18 cellular contexts compared by ENCODE assay signal in genomic region chr20:61757-62156, GRCh38. TPM values are rescaled to one million over a fixed set of nuclear protein-coding genes. Genes with fewer than 3 reads are reported as not detected.
A peak's percentile ranks its signal among the peaks of the same experiment; 100 is the strongest.
DNase-seq lines count a peak whose midpoint lies in the region; ATAC-seq, FAIRE-seq and TF ChIP-seq lines count a peak whose summit lies in the region.
"Had no signal": no experiment of that assay in that cellular context is flagged by ENCODE, and none has a peak within 500 bp of the region (broad histone marks: within the 10 kb centered on the region; RNA-seq: fewer than 3 reads in every experiment).

No MANE protein-coding gene starts in this region.

- no peak overlapping the region for H3K27ac ChIP-seq in HEK293 (ENCODE audit: extremely low read depth, low read depth, low read length)
- H3K27ac ChIP-seq in HepG2 (ENCODE audit: extremely low read length, insufficient read depth, low read length) = no peak overlapping the region
- no peak overlapping the region for H3K27ac ChIP-seq in aorta (ENCODE audit: low read depth in 1 of 2, low read length in 2 of 2)
- no peak overlapping the region for H3K27ac ChIP-seq in prostate gland
- H3K27ac ChIP-seq: BLaER1 had no signal

- in situ Hi-C loops in HepG2 (cut with HindIII; ENCODE audit: extremely low pct_ligation_motif_present, low pct_unique_long_range_greater_than_20kb) = no loop called here

- no peak for FAIRE-seq in HepG2 (lab: Jason Lieb, UNC)
- FAIRE-seq: GM19239, K562 had no signal

- no peaks in the 10 kb centered on the region for H4K20me1 ChIP-seq in HepG2 (ENCODE audit: insufficient read depth, low read length)
- H4K20me1 ChIP-seq: BLaER1 had no signal

- TF ChIP-seq CTCF in HEK293 (tag by site-specific recombination; IDR thresholded peaks at IDR 0.05) (no peak), HepG2 (CRISPR knock-in tag; IDR thresholded peaks at IDR 0.05) (no peak), prostate gland (IDR thresholded peaks at IDR 0.05) (no peak)

- peak; percentile 15 for DNase-seq in RPMI7951 (ENCODE audit: low read depth)
- DNase-seq in HepG2 (ENCODE audit: low spot score) = no peak
- DNase-seq in aorta = no peak
- DNase-seq in SW480 (ENCODE audit: low spot score) = no peak
- no peak for DNase-seq in prostate gland (ENCODE audit: low spot score)
- no peak for DNase-seq in NCI-H146 treated with DMSO at 0.1 percent for 48 hours (lab: John Stamatoyannopoulos, UW; ENCODE audit: unreplicated experiment)
- DNase-seq: AML-193; Caco-2; CD8-positive, alpha-beta memory T cell; DMS53; GF-D8; GOT3 had no signal

- H3K4me1 ChIP-seq in HEK293 (ENCODE audit: control insufficient read depth, insufficient read depth, low read length) = no peaks in the 10 kb centered on the region
- H3K4me1 ChIP-seq in HepG2 (ENCODE audit: insufficient read depth, low read length) = no peaks in the 10 kb centered on the region
- H3K4me1 ChIP-seq in aorta (ENCODE audit: control insufficient read depth in 1 of 2, insufficient read depth in 2 of 2, low read length in 2 of 2) = no peaks in the 10 kb centered on the region
- no peaks in the 10 kb centered on the region for H3K4me1 ChIP-seq in prostate gland (replicated peaks)
- H3K4me1 ChIP-seq: BLaER1, Caco-2, HAP-1 had no signal

- TF ChIP-seq POLR2A in HepG2 (IDR thresholded peaks at IDR 0.05; ENCODE audit: insufficient read depth in 1 of 2, low read depth in 2 of 2, low read length in 2 of 2) (no peak), prostate gland (IDR thresholded peaks at IDR 0.05) (no peak)

- 17% methylated on average over 5 of the region's 5 CpGs for WGBS in HepG2 (ENCODE audit: low lambda C conversion rate)
- 74 to 77% methylated on average over 5 of the region's 5 CpGs for WGBS in aorta, 2 donors
- WGBS in prostate gland = 75% methylated on average over 5 of the region's 5 CpGs

- BruUV-seq in HepG2 (replicated peaks; lab: Mats Ljungman, UMichigan) = no TSS peak

- no peak overlapping the region for H3K4me3 ChIP-seq in HEK293 (ENCODE audit: low read depth, low read length)
- no peak overlapping the region for H3K4me3 ChIP-seq in HepG2 (replicated peaks in 1 of 3; ENCODE audit: insufficient read depth in 1 of 3, low read depth in 2 of 3, low read length in 3 of 3)
- H3K4me3 ChIP-seq in aorta (ENCODE audit: low read length in 2 of 2) = no peak overlapping the region
- no peak overlapping the region for H3K4me3 ChIP-seq in prostate gland
- H3K4me3 ChIP-seq: BLaER1, HAP-1, K562 had no signal

- CTCF ChIA-PET in HEK293 (lab: Yijun Ruan, JAX) = no interaction called here
- CTCF ChIA-PET in HepG2 (lab: Yijun Ruan, JAX; ENCODE audit: low intra/inter-chr PET ratio, low total read pairs) = no interaction called here

- POLR2A ChIA-PET in HEK293 (lab: Yijun Ruan, JAX) (no interaction called here), HepG2 (lab: Yijun Ruan, JAX) (no interaction called here)

- intact Hi-C loops in HepG2 (cut with micrococcal nuclease; ENCODE audit: unreplicated experiment) = no loop called here
- intact Hi-C loops in aorta (cut with DNase I) = no loop called here
- intact Hi-C loops in prostate gland (cut with DNase I) = no loop called here

- H3K36me3 ChIP-seq in HEK293 (ENCODE audit: control insufficient read depth in 2 of 2, insufficient read depth in 1 of 2, low read length in 2 of 2) = no peaks in the 10 kb centered on the region; a peak in 1 of 3 replicates
- H3K36me3 ChIP-seq in HepG2 (replicated peaks in 1 of 2; ENCODE audit: control insufficient read depth in 1 of 2, insufficient read depth in 2 of 2, low read length in 2 of 2) = no peaks in the 10 kb centered on the region
- H3K36me3 ChIP-seq in aorta (ENCODE audit: control insufficient read depth in 1 of 2, insufficient read depth in 2 of 2, low read length in 1 of 2) = no peaks in the 10 kb centered on the region
- H3K36me3 ChIP-seq in prostate gland = no peaks in the 10 kb centered on the region
- H3K36me3 ChIP-seq: BLaER1, HAP-1 had no signal

- peak; percentile 37; the same call in 2 of the 3 replicates for ATAC-seq in HepG2
- peak; percentile 62 for ATAC-seq in aorta (ENCODE audit: low FRiP score)
- ATAC-seq: K562 had no signal

- H2AFZ ChIP-seq in HepG2 (ENCODE audit: low read length) = no peak overlapping the region

- no peak for TF ChIP-seq RAD21 in HepG2 (CRISPR knock-in tag; IDR thresholded peaks at IDR 0.05)

- H3K79me2 ChIP-seq in HepG2 (ENCODE audit: insufficient read depth, low read length) = no peaks in the 10 kb centered on the region

- TF ChIP-seq EP300 in HepG2 (IDR thresholded peaks at IDR 0.05; ENCODE audit: low read depth in 2 of 2, low read length in 2 of 2) (no peak), HepG2 (CRISPR knock-in tag; IDR thresholded peaks at IDR 0.05; ENCODE audit: borderline replicate concordance) (no peak)

- H3K9me3 ChIP-seq in HEK293 (ENCODE audit: control insufficient read depth, insufficient read depth, low read depth, low read length) (peaks cover 5% of the 10 kb centered on the region), HepG2 (ENCODE audit: low read length) (peaks cover 63% of the 10 kb centered on the region), aorta (ENCODE audit: control insufficient read depth, low read length) (peaks cover 4% of the 10 kb centered on the region), prostate gland (no peaks in the 10 kb centered on the region)
- H3K9me3 ChIP-seq: Caco-2, HAP-1 had no signal

- no peak overlapping the region for H3K4me2 ChIP-seq in HepG2 (ENCODE audit: low read depth, low read length)
- H3K4me2 ChIP-seq: BLaER1 had no signal

- H3K27me3 ChIP-seq in HepG2 (ENCODE audit: control insufficient read depth in 1 of 2, insufficient read depth in 2 of 2, low read length in 2 of 2) (peaks cover 0 to 5% of the 10 kb centered on the region in 2 experiments; a peak in 1 of 5 replicates), aorta (ENCODE audit: control insufficient read depth in 1 of 2, insufficient read depth in 2 of 2, low read length in 1 of 2) (no peaks in the 10 kb centered on the region), prostate gland (replicated peaks; ENCODE audit: insufficient read depth) (peaks cover 2% of the 10 kb centered on the region)
- H3K27me3 ChIP-seq: BLaER1 had no signal

- H3K9ac ChIP-seq in HepG2 (ENCODE audit: insufficient read depth, low read depth, low read length) = no peak overlapping the region
- H3K9ac ChIP-seq: BLaER1 had no signal

TF ChIP-seq in HEK293, 187 proteins besides CTCF, POLR2A, EP300 and RAD21:
- TF ChIP-seq ZBTB44 (tag by site-specific recombination; IDR thresholded peaks at IDR 0.05) = no peak
- 0 out of 2 replicates have a peak, but pooled peaks have one; percentile 2 for TF ChIP-seq ZNF140 (tag by site-specific recombination; IDR thresholded peaks at IDR 0.05)

TF ChIP-seq in HepG2, 621 proteins besides CTCF, POLR2A, EP300 and RAD21 (continues in another document):
- TF ChIP-seq PRDM15 (CRISPR knock-in tag; IDR thresholded peaks at IDR 0.05) = peak; percentile 84
- 0 out of 2 replicates have a peak, but pooled peaks have one; percentile 4 for TF ChIP-seq JUNB (CRISPR knock-in tag; IDR thresholded peaks at IDR 0.05; ENCODE audit: borderline replicate concordance)

RNA-seq across cellular contexts. Expression of gene DEFB125, which starts 25.7 kb away (rescaled TPM):
- total RNA-seq in RPMI7951 (2014; rRNA removed; shearing (Covaris generic)) = not detected in 2 replicates
- total RNA-seq in HepG2 (2016; rRNA removed; fragmentation: Illumina TruSeq; extraction: Trizol) = not detected in 2 replicates
- total RNA-seq in HepG2 (2016; cell fraction: cytosol; rRNA removed; fragmentation: Illumina TruSeq; extraction: Trizol; ENCODE audit: low read depth) = not detected in 2 replicates
- not detected in 2 replicates for total RNA-seq in HepG2 (2016; cell fraction: insoluble cytoplasmic fraction; rRNA removed; fragmentation: Illumina TruSeq; extraction: Trizol)
- total RNA-seq in HepG2 (2016; cell fraction: membrane; rRNA removed; fragmentation: Illumina TruSeq; extraction: Trizol) = not detected in 2 replicates
- total RNA-seq in HepG2 (2016; cell fraction: nucleus; rRNA removed; fragmentation: Illumina TruSeq; extraction: Trizol) = not detected in 2 replicates
- not detected in 2 replicates for polyA plus RNA-seq in HepG2 (2011; rRNA removed)
- not detected in 2 replicates for polyA plus RNA-seq in HepG2 (2011; cell fraction: cytosol; rRNA removed)
- not detected in 2 replicates for polyA plus RNA-seq in HepG2 (2011; cell fraction: nucleus; rRNA removed)
- not detected in 2 replicates for polyA plus RNA-seq in HepG2 (2012)
- not detected in 2 replicates for polyA plus RNA-seq in HepG2 (2016; cell fraction: cytosol; fragmentation: Illumina TruSeq; extraction: Trizol; ENCODE audit: low read depth)
- polyA plus RNA-seq in HepG2 (2016; cell fraction: insoluble cytoplasmic fraction; fragmentation: Illumina TruSeq; extraction: Trizol; ENCODE audit: low read depth) = not detected in 2 replicates
- polyA plus RNA-seq in HepG2 (2016; cell fraction: membrane; fragmentation: Illumina TruSeq; extraction: Trizol; ENCODE audit: low read depth) = not detected in 2 replicates
- polyA plus RNA-seq in HepG2 (2016; cell fraction: nucleus; fragmentation: Illumina TruSeq; extraction: Trizol; ENCODE audit: insufficient read depth, low read depth) = not detected in 2 replicates
- polyA minus RNA-seq in HepG2 (2011; rRNA and poly(A)+ RNA removed; ENCODE audit: low replicate concordance) = not detected in 2 replicates
- polyA minus RNA-seq in HepG2 (2011; cell fraction: cytosol; rRNA and poly(A)+ RNA removed) = not detected in 2 replicates
- not detected in 2 replicates for polyA minus RNA-seq in HepG2 (2011; cell fraction: nucleus; rRNA and poly(A)+ RNA removed)
- total RNA-seq in aorta = not detected
- not detected for polyA plus RNA-seq in aorta
- total RNA-seq in prostate gland = not detected
- total RNA-seq: Caco-2; CD8-positive, alpha-beta memory T cell; HT-29; K562 had no signal
- polyA plus RNA-seq: CD8-positive, alpha-beta memory T cell; K562 had no signal
